8 cellular contexts compared by ENCODE assay signal in the genomic region with DNA sequence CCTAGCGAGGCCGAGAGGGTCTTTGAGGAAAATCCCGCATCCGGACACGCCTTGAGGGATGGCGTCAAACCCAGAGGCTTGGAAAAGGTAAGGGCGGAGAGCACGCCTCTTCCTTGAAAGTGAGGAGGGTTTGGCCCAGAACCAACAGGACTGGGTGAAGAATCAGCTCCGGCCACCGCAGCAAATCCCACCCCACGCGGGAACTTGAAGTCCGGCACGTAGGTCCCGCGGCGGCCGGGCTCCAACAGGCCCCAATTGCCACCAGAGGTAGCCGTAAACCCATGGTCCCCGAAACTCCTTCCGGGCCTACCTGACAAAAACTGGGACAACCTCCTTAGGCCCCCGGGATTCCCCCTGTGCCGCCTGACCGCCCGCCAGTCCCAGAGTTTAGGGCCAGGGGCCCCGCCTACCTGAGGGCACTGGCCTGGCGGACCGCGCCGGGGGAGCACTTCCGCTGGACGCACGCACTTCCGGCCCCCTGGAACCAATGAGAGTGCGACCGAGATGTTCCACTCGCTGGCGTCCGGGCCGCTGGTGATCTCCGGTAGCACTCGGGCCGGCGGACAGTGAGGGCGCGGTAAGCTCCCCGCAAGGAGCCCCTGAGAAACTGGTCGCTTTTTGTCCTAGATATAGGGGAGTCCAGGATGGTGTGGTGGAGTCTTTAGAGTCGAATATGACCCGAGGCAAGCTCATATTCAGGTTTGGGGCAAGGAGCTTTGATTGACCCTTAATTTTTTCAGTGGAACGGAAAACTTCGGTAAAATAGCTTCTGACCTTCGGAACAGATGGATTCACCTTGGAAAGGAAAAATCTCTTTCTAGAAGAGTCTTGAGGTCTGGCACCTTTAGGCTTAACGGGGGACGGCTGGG. TPM values are rescaled to one million over a fixed set of nuclear protein-coding genes. Genes with fewer than 3 reads are reported as not detected.
DNase-seq lines count a peak whose midpoint lies in the region; ATAC-seq and TF ChIP-seq lines count a peak whose summit lies in the region.

Gene LZIC (minus strand): TSS at position 453 of the 869 bp plus-strand sequence. CDS start 6,772 bp downstream, outside the sequence.
Gene NMNAT1 (plus strand): TSS at position 537 of the 869 bp plus-strand sequence. CDS start 28,599 bp downstream, outside the sequence.

- peak within 1 kb of the TSS; percentile 99 for H3K27ac Mint-ChIP-seq in GM23338
- H3K27ac Mint-ChIP-seq in activated T-helper 2 cell treated with anti-CD3 and anti-CD28 coated beads, Interferon-gamma antibody, Interleukin-2, Interleukin-4, amounts not matched to agents 10 μg/mL and 5 μg/mL and 100 μg/mL, durations not matched to agents 14 hours and 24 hours and 36 hours, result peak within 1 kb of the TSS; percentile 98
- peak within 1 kb of the TSS; percentile 97 to 99 for H3K27ac Mint-ChIP-seq in natural killer cell treated with Interleukin-12 subunit alpha and Interleukin-12 subunit beta and Interleukin-15 and Interleukin-18, amount 100 ng/mL, for 72 hours

- no peaks in the 10 kb centered on the region for H3K9me2 ChIP-seq in GM23338 (ENCODE audit: insufficient read depth)

- peaks cover 2% of the 10 kb centered on the region; the same call in 2 of the 3 replicates for H3K4me1 Mint-ChIP-seq in GM23338
- peaks cover 13% of the 10 kb centered on the region for H3K4me1 Mint-ChIP-seq in activated T-helper 2 cell treated with anti-CD3 and anti-CD28 coated beads, Interferon-gamma antibody, Interleukin-2, Interleukin-4, amounts not matched to agents 10 μg/mL and 5 μg/mL and 100 μg/mL, durations not matched to agents 14 hours and 24 hours and 36 hours (ENCODE audit: low read depth)
- peaks cover 10% of the 10 kb centered on the region in 2 donors for H3K4me1 Mint-ChIP-seq in natural killer cell treated with Interleukin-12 subunit alpha and Interleukin-12 subunit beta and Interleukin-15 and Interleukin-18, amount 100 ng/mL, for 72 hours (ENCODE audit: low read depth in 2 of 2)

- peak within 1 kb of the TSS; percentile 95 for H2AFZ ChIP-seq in GM23338

- peak; percentile 97 for DNase-seq in Daoy (ENCODE audit: low read depth)
- DNase-seq in GM23338 (ENCODE audit: low spot score), result peak; percentile 98
- peak; percentile 87 to 90 for DNase-seq in Kasumi-1 (lab: John Stamatoyannopoulos, UW)
- peak; percentile 96 for DNase-seq in RWPE1 (ENCODE audit: low spot score)
- peak; percentile 88 for DNase-seq in activated T-helper 2 cell treated with anti-CD3 and anti-CD28 coated beads, Interferon-gamma antibody, Interleukin-2, Interleukin-4, amounts not matched to agents 10 μg/mL and 5 μg/mL and 100 μg/mL, durations not matched to agents 14 hours and 24 hours and 36 hours (ENCODE audit: low spot score)
- DNase-seq in fibroblast of pulmonary artery (ENCODE audit: low read depth), result peak; percentile 96
- DNase-seq in natural killer cell treated with Interleukin-12 subunit alpha and Interleukin-12 subunit beta and Interleukin-15 and Interleukin-18, amount 100 ng/mL, for 72 hours (ENCODE audit: low spot score), result peak; percentile 97
- peak; percentile 65 to 83 (median 76) for DNase-seq in stimulated activated naive CD4-positive, alpha-beta T cell (lab: John Stamatoyannopoulos, UW)

- H3K4me3 ChIP-seq in GM23338 (peak within 1 kb of the TSS; percentile 75), fibroblast of pulmonary artery (replicated peaks; ENCODE audit: low read depth, low read length) (peak within 1 kb of the TSS; percentile 98)

- CTCF ChIA-PET in RWPE1 (lab: Yijun Ruan, JAX), result interaction anchor here (0.5 to 1.2 kb wide), 7 partner anchors 17 to 487 kb away, joined by 3 to 6 read pairs (median 3); partner anchors contain the start of gene CENPS

- ATAC-seq in GM23338, result peak; percentile 98
- ATAC-seq in natural killer cell treated with Interleukin-12 subunit alpha and Interleukin-12 subunit beta and Interleukin-15 and Interleukin-18, amount 100 ng/mL, for 72 hours, result peak; percentile 100

- peaks cover 8% of the 10 kb centered on the region; the same call in 2 of the 3 replicates for H3K36me3 Mint-ChIP-seq in GM23338 (ENCODE audit: low read depth)
- H3K36me3 Mint-ChIP-seq in activated T-helper 2 cell treated with anti-CD3 and anti-CD28 coated beads, Interferon-gamma antibody, Interleukin-2, Interleukin-4, amounts not matched to agents 10 μg/mL and 5 μg/mL and 100 μg/mL, durations not matched to agents 14 hours and 24 hours and 36 hours (ENCODE audit: low read depth), result peaks cover 17% of the 10 kb centered on the region
- no peaks in the 10 kb centered on the region for H3K36me3 Mint-ChIP-seq in natural killer cell treated with Interleukin-12 subunit alpha and Interleukin-12 subunit beta and Interleukin-15 and Interleukin-18, amount 100 ng/mL, for 72 hours

- intact Hi-C loops in activated T-helper 2 cell treated with anti-CD3 and anti-CD28 coated beads, Interferon-gamma antibody, Interleukin-2, Interleukin-4, amounts not matched to agents 10 μg/mL and 5 μg/mL and 100 μg/mL, durations not matched to agents 14 hours and 24 hours and 36 hours (cut with micrococcal nuclease), result loop anchor here (1.0 to 2.0 kb wide), 3 partner anchors 32 to 486 kb away; partner anchors contain the start of gene CTNNBIP1

- 0 out of 2 replicates have a peak, but pooled peaks cover 11% of the 10 kb centered on the region for H3K79me2 ChIP-seq in GM23338 (replicated peaks; ENCODE audit: insufficient read depth)

- no peaks in the 10 kb centered on the region for H3K4me1 ChIP-seq in GM23338 (ENCODE audit: insufficient read depth)

- no peak for TF ChIP-seq CTCF in GM23338 (conservative IDR thresholded peaks at IDR 0.05; ENCODE audit: low read depth in 2 of 2)
- no peak for TF ChIP-seq CTCF in RWPE1 (conservative IDR thresholded peaks at IDR 0.05; ENCODE audit: low read depth)
- TF ChIP-seq CTCF in fibroblast of pulmonary artery (IDR thresholded peaks at IDR 0.05; ENCODE audit: low read length, missing control alignments), result no peak

- H3K9me3 Mint-ChIP-seq in GM23338, result no peaks in the 10 kb centered on the region
- H3K9me3 Mint-ChIP-seq in activated T-helper 2 cell treated with anti-CD3 and anti-CD28 coated beads, Interferon-gamma antibody, Interleukin-2, Interleukin-4, amounts not matched to agents 10 μg/mL and 5 μg/mL and 100 μg/mL, durations not matched to agents 14 hours and 24 hours and 36 hours, result no peaks in the 10 kb centered on the region
- H3K9me3 Mint-ChIP-seq in natural killer cell treated with Interleukin-12 subunit alpha and Interleukin-12 subunit beta and Interleukin-15 and Interleukin-18, amount 100 ng/mL, for 72 hours, result no peaks in the 10 kb centered on the region

- peaks cover 4% of the 10 kb centered on the region for H3K27me3 Mint-ChIP-seq in GM23338 (ENCODE audit: insufficient read depth, low read depth, poor library complexity)
- H3K27me3 Mint-ChIP-seq in activated T-helper 2 cell treated with anti-CD3 and anti-CD28 coated beads, Interferon-gamma antibody, Interleukin-2, Interleukin-4, amounts not matched to agents 10 μg/mL and 5 μg/mL and 100 μg/mL, durations not matched to agents 14 hours and 24 hours and 36 hours (ENCODE audit: low read depth), result no peaks in the 10 kb centered on the region
- no peaks in the 10 kb centered on the region for H3K27me3 Mint-ChIP-seq in natural killer cell treated with Interleukin-12 subunit alpha and Interleukin-12 subunit beta and Interleukin-15 and Interleukin-18, amount 100 ng/mL, for 72 hours

- H3K4me3 Mint-ChIP-seq in GM23338, result peak within 1 kb of the TSS; percentile 93
- H3K4me3 Mint-ChIP-seq in activated T-helper 2 cell treated with anti-CD3 and anti-CD28 coated beads, Interferon-gamma antibody, Interleukin-2, Interleukin-4, amounts not matched to agents 10 μg/mL and 5 μg/mL and 100 μg/mL, durations not matched to agents 14 hours and 24 hours and 36 hours (ENCODE audit: low read depth), result peak within 1 kb of the TSS; percentile 99
- peak within 1 kb of the TSS; percentile 99 for H3K4me3 Mint-ChIP-seq in natural killer cell treated with Interleukin-12 subunit alpha and Interleukin-12 subunit beta and Interleukin-15 and Interleukin-18, amount 100 ng/mL, for 72 hours

- no peaks in the 10 kb centered on the region for H3K27me3 ChIP-seq in GM23338 (ENCODE audit: insufficient read depth)

- no peaks in the 10 kb centered on the region for H3K36me3 ChIP-seq in GM23338 (ENCODE audit: insufficient read depth)

- no peaks in the 10 kb centered on the region; the same call in 1 of the 2 replicates for H4K20me1 ChIP-seq in GM23338 (replicated peaks; ENCODE audit: insufficient read depth)

- peak within 1 kb of the TSS; percentile 89 for H3K4me2 ChIP-seq in GM23338

- POLR2A ChIA-PET in RWPE1 (lab: Yijun Ruan, JAX; ENCODE audit: low non-redundant PET), result interaction anchor here (0.7 to 1.1 kb wide), 2 partner anchors 18 to 26 kb away, joined by 3 to 5 read pairs; no protein-coding TSS in a partner anchor

- peak within 1 kb of the TSS; percentile 94 for H3K27ac ChIP-seq in GM23338 (ENCODE audit: low read depth)
- peak within 1 kb of the TSS; percentile 89 for H3K27ac ChIP-seq in RWPE1

- 0 out of 2 replicates have a peak, but pooled peaks cover 5% of the 10 kb centered on the region for H3F3A ChIP-seq in GM23338 (replicated peaks; ENCODE audit: low read depth)

RNA-seq across cellular contexts. Expression of gene LZIC, which starts in this region (rescaled TPM):
- total RNA-seq in Daoy (2014; rRNA removed; shearing (Covaris generic)), result 41.3 and 55.6 TPM in 2 replicates
- total RNA-seq in GM23338 (2014; rRNA removed; shearing (Covaris generic)), result 14.8 and 19.4 TPM in 2 replicates
- polyA plus RNA-seq in GM23338 (2016; fragmentation: Nextera tagmentation; extraction: Ambion mirVana), result 22.3 and 23.5 TPM in 2 replicates
- 30.0 and 31.1 TPM in 2 replicates for total RNA-seq in activated T-helper 2 cell treated with anti-CD3 and anti-CD28 coated beads, Interferon-gamma antibody, Interleukin-2, Interleukin-4, amounts not matched to agents 10 μg/mL and 5 μg/mL and 100 μg/mL, durations not matched to agents 14 hours and 24 hours and 36 hours
- total RNA-seq in natural killer cell treated with Interleukin-12 subunit alpha and Interleukin-12 subunit beta and Interleukin-15 and Interleukin-18, amount 100 ng/mL, for 72 hours, result 10 to 100 TPM; 24.8 to 25.5 TPM

RNA-seq across cellular contexts. Expression of gene NMNAT1, which starts in this region (rescaled TPM):
- total RNA-seq in Daoy (2014; rRNA removed; shearing (Covaris generic)), result 8.5 and 15.2 TPM in 2 replicates
- 2.1 and 2.5 TPM in 2 replicates for total RNA-seq in GM23338 (2014; rRNA removed; shearing (Covaris generic))
- 2.8 and 3.9 TPM in 2 replicates for polyA plus RNA-seq in GM23338 (2016; fragmentation: Nextera tagmentation; extraction: Ambion mirVana)
- 6.8 TPM in 2 replicates for total RNA-seq in activated T-helper 2 cell treated with anti-CD3 and anti-CD28 coated beads, Interferon-gamma antibody, Interleukin-2, Interleukin-4, amounts not matched to agents 10 μg/mL and 5 μg/mL and 100 μg/mL, durations not matched to agents 14 hours and 24 hours and 36 hours
- 10 to 100 TPM in 1 of 2 donors, 1 to 10 TPM in 1; 9.8 to 12.3 TPM for total RNA-seq in natural killer cell treated with Interleukin-12 subunit alpha and Interleukin-12 subunit beta and Interleukin-15 and Interleukin-18, amount 100 ng/mL, for 72 hours

Comparison
In these comparisons a context has a peak if more than half of its experiments do, and no peak if none do; other contexts are left out.
1. Peak in every context shown above with its lines: DNase-seq, ATAC-seq, H3K4me3 ChIP-seq and H3K27ac ChIP-seq.